ENCODE assay signal across 9 cellular contexts in the genomic region with DNA sequence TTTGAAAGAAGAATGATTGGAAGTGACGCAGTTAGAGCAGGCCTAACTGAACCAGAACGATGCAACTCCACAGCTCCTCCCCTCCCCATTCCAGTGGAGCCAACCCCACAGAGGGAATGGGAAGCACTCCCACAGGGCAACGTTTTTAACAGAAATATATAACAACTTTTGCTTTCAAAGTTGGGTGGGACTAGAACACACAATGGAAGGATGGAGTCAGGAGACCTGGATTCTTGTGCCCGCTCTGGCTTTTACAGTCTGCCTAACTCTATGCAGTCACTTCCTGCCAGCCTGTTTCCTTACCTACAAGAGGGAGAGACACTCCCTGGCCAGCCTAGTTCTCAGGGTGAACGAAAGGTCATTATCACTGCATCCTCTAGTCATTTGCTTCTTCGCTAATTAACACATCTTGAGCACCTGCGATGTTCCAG.
A peak's percentile ranks its signal among the peaks of the same experiment; 100 is the strongest.
DNase-seq lines count a peak whose midpoint lies in the region; ATAC-seq lines count a peak whose summit lies in the region.
"Had no signal": no experiment of that assay in that cellular context is flagged by ENCODE, and none has a peak within 500 bp of the region (broad histone marks: within the 10 kb centered on the region; RNA-seq: fewer than 3 reads in every experiment).

No MANE protein-coding gene starts in this region.

- H3K4me3 ChIP-seq in HUES48 (ENCODE audit: low read depth, low read length), result no peak overlapping the region
- no peak overlapping the region for H3K4me3 ChIP-seq in thymus (ENCODE audit: low read length)

- H3K9me3 ChIP-seq in HUES48 (ENCODE audit: control insufficient read depth, insufficient read depth, low read length), result no peaks in the 10 kb centered on the region
- H3K9me3 ChIP-seq in thymus (ENCODE audit: control insufficient read depth), result no peaks in the 10 kb centered on the region

- no peaks in the 10 kb centered on the region for H3K36me3 ChIP-seq in HUES48 (ENCODE audit: control insufficient read depth, insufficient read depth, low read length)
- H3K36me3 ChIP-seq in thymus (ENCODE audit: control insufficient read depth, insufficient read depth), result no peaks in the 10 kb centered on the region

- H3K4me1 ChIP-seq in HUES48 (ENCODE audit: control insufficient read depth, insufficient read depth, low read length) (peaks cover 13% of the 10 kb centered on the region), thymus (ENCODE audit: control insufficient read depth, insufficient read depth, low read length) (no peaks in the 10 kb centered on the region)

- no peak for ATAC-seq in GM18502 (IDR thresholded peaks at IDR 0.05; ENCODE audit: poor library complexity, unreplicated experiment)
- no peak for ATAC-seq in left lobe of liver

- peak; percentile 72 to 86 for DNase-seq in lung microvascular endothelial cell (ENCODE audit: low read depth in 2 of 2)
- DNase-seq in NCI-H2196 (lab: John Stamatoyannopoulos, UW; ENCODE audit: unreplicated experiment), result no peak
- no peak for DNase-seq in iPS-NIHi7 (ENCODE audit: extremely low spot score)
- no peak for DNase-seq in left lobe of liver (ENCODE audit: low spot score)
- DNase-seq: NCI-H446 treated with DMSO at 0.1 percent for 48 hours had no signal

- 87% methylated on average over 7 of the region's 7 CpGs for WGBS in thymus

- no peak overlapping the region for H3K9ac ChIP-seq in HUES48 (ENCODE audit: low read depth, low read length)

- H3K27ac ChIP-seq in HUES48 (ENCODE audit: low read depth, low read length), result peak overlapping the region; percentile 87
- H3K27ac ChIP-seq in cingulate gyrus (ENCODE audit: low read depth, low read length), result peak overlapping the region; percentile 67
- peak overlapping the region; percentile 66 for H3K27ac ChIP-seq in thymus (ENCODE audit: low read depth)

- H3K27me3 ChIP-seq in HUES48 (ENCODE audit: control insufficient read depth, insufficient read depth, low read length) (no peaks in the 10 kb centered on the region), thymus (ENCODE audit: control insufficient read depth, insufficient read depth) (no peaks in the 10 kb centered on the region)

Comparison
In these comparisons a context has a peak if more than half of its experiments do, and no peak if none do; other contexts are left out.
1. DNase-seq: peak in lung microvascular endothelial cell (2 of 2); none in NCI-H2196 (single experiment), iPS-NIHi7 (single experiment) and left lobe of liver (single experiment).
2. Peak in every context shown above with its lines, with median percentiles within 50 percentile points of each other: H3K27ac ChIP-seq.